Comparison of ENCODE assay signal across 20 cellular contexts in genomic region chr1:64240209-64240608, GRCh38. TPM values are rescaled to one million over a fixed set of nuclear protein-coding genes. Genes with fewer than 3 reads are reported as not detected.
DNase-seq lines count a peak whose midpoint lies in the region; ATAC-seq and TF ChIP-seq lines count a peak whose summit lies in the region.
"Had no signal": no experiment of that assay in that cellular context is flagged by ENCODE, and none has a peak within 500 bp of the region (broad histone marks: within the 10 kb centered on the region; RNA-seq: fewer than 3 reads in every experiment).

No MANE protein-coding gene starts in this region.

- no peak overlapping the region for H3K27ac ChIP-seq in GM23248
- H3K27ac ChIP-seq in fibroblast of lung (ENCODE audit: insufficient read depth, low read length): no peak overlapping the region
- H3K27ac ChIP-seq: BLaER1, esophagus muscularis mucosa, KMS-11 had no signal

- peaks cover 19% of the 10 kb centered on the region for H3K4me1 ChIP-seq in GM23248 (ENCODE audit: insufficient read depth)
- H3K4me1 ChIP-seq in fibroblast of lung (ENCODE audit: control insufficient read depth, extremely low read depth, insufficient read depth, low read length): peaks cover 4% of the 10 kb centered on the region

- H3K9me3 Mint-ChIP-seq in osteocyte (ENCODE audit: unreplicated experiment): no peaks in the 10 kb centered on the region
- no peaks in the 10 kb centered on the region for H3K9me3 Mint-ChIP-seq in activated naive CD4-positive, alpha-beta T cell treated with anti-CD3 and anti-CD28 coated beads, Interleukin-2, amount 10 ng/mL, durations not matched to agents 7 days and 5 days
- H3K9me3 Mint-ChIP-seq: activated naive CD4-positive, alpha-beta T cell treated with anti-CD3 and anti-CD28 coated beads, Interleukin-2, amount 50 U/mL, for 24 hours; T-cell had no signal

- no peaks in the 10 kb centered on the region for H3K36me3 Mint-ChIP-seq in osteocyte (ENCODE audit: unreplicated experiment)
- H3K36me3 Mint-ChIP-seq in activated naive CD4-positive, alpha-beta T cell treated with anti-CD3 and anti-CD28 coated beads, Interleukin-2, amount 10 ng/mL, durations not matched to agents 7 days and 5 days: no peaks in the 10 kb centered on the region
- H3K36me3 Mint-ChIP-seq: activated naive CD4-positive, alpha-beta T cell treated with anti-CD3 and anti-CD28 coated beads, Interleukin-2, amount 50 U/mL, for 24 hours; T-cell had no signal

- H4K20me1 ChIP-seq in GM23248 (ENCODE audit: insufficient read depth) (no peaks in the 10 kb centered on the region), fibroblast of lung (ENCODE audit: control insufficient read depth, extremely low read depth, insufficient read depth, low read length) (no peaks in the 10 kb centered on the region)
- H4K20me1 ChIP-seq: BLaER1 had no signal

- no peak for ATAC-seq in HG03521 (IDR thresholded peaks at IDR 0.05; ENCODE audit: unreplicated experiment)
- ATAC-seq: T-cell had no signal

- H3K79me2 ChIP-seq in GM23248 (ENCODE audit: insufficient read depth) (no peaks in the 10 kb centered on the region), fibroblast of lung (ENCODE audit: control insufficient read depth, insufficient read depth, low read length) (no peaks in the 10 kb centered on the region)

- H3K27me3 ChIP-seq in GM23248 (replicated peaks; ENCODE audit: insufficient read depth): no peaks in the 10 kb centered on the region
- no peaks in the 10 kb centered on the region for H3K27me3 ChIP-seq in fibroblast of lung (ENCODE audit: control insufficient read depth, insufficient read depth, low read length)
- H3K27me3 ChIP-seq: BLaER1, esophagus muscularis mucosa had no signal

- in situ Hi-C loops in GM23248 (cut with MboI): loop anchor here (10.0 to 25.0 kb wide), 3 partner anchors 465 to 628 kb away; partner anchors contain the start of gene ROR1
- in situ Hi-C loops in SK-MEL-5 (cut with HindIII; ENCODE audit: low pct_unique_long_range_greater_than_20kb, low sequenced_read_pairs): no loop called here

- no peak overlapping the region for H3K4me2 ChIP-seq in GM23248 (ENCODE audit: unreplicated experiment)
- no peak overlapping the region for H3K4me2 ChIP-seq in fibroblast of lung (ENCODE audit: extremely low read depth, insufficient read depth, low read length)
- H3K4me2 ChIP-seq: BLaER1, KMS-11 had no signal

- no peak overlapping the region for H3K4me3 Mint-ChIP-seq in osteocyte (ENCODE audit: unreplicated experiment)
- no peak overlapping the region for H3K4me3 Mint-ChIP-seq in activated naive CD4-positive, alpha-beta T cell treated with anti-CD3 and anti-CD28 coated beads, Interleukin-2, amount 10 ng/mL, durations not matched to agents 7 days and 5 days
- H3K4me3 Mint-ChIP-seq: activated naive CD4-positive, alpha-beta T cell treated with anti-CD3 and anti-CD28 coated beads, Interleukin-2, amount 50 U/mL, for 24 hours; T-cell had no signal

- H3K27me3 Mint-ChIP-seq in osteocyte (ENCODE audit: unreplicated experiment): peaks cover 7% of the 10 kb centered on the region
- H3K27me3 Mint-ChIP-seq in activated naive CD4-positive, alpha-beta T cell treated with anti-CD3 and anti-CD28 coated beads, Interleukin-2, amount 10 ng/mL, durations not matched to agents 7 days and 5 days: peaks cover 7% of the 10 kb centered on the region

- H3F3A ChIP-seq in GM23248 (ENCODE audit: insufficient read depth): peaks cover 4% of the 10 kb centered on the region; the same call in 1 of the 2 replicates

- H3K9ac ChIP-seq in GM23248 (no peak overlapping the region), fibroblast of lung (ENCODE audit: insufficient read depth, low read length) (no peak overlapping the region)
- H3K9ac ChIP-seq: BLaER1, KMS-11 had no signal

- H3K9me2 ChIP-seq in GM23248 (ENCODE audit: insufficient read depth): no peaks in the 10 kb centered on the region

- peak; percentile 44 for DNase-seq in GM23248
- DNase-seq in SK-MEL-5 (ENCODE audit: low read depth, low spot score): peak; percentile 26
- DNase-seq in fibroblast of lung (ENCODE audit: low read depth in 2 of 2): peak; percentile 30 to 67
- DNase-seq in osteocyte (ENCODE audit: extremely low spot score, unreplicated experiment): no peak
- DNase-seq in GM10248 (ENCODE audit: extremely low spot score): no peak
- no peak for DNase-seq in activated naive CD4-positive, alpha-beta T cell treated with anti-CD3 and anti-CD28 coated beads, Interleukin-2, amount 10 ng/mL, durations not matched to agents 7 days and 5 days
- DNase-seq: activated CD4-positive, alpha-beta T cell treated with anti-CD3 and anti-CD28 coated beads, Interleukin-2, amount 50 U/mL, for 4 hours; effector CD4-positive, alpha-beta T cell; NCI-H2171; nucleus accumbens; RPMI8226; substantia nigra; T-cell had no signal

- H3K9me3 ChIP-seq in GM23248 (ENCODE audit: low read depth): no peaks in the 10 kb centered on the region
- no peaks in the 10 kb centered on the region for H3K9me3 ChIP-seq in fibroblast of lung (ENCODE audit: control insufficient read depth, insufficient read depth, low read depth, low read length)
- H3K9me3 ChIP-seq: BLaER1, esophagus muscularis mucosa had no signal

- POLR2A ChIA-PET in GM10248 (lab: Yijun Ruan, JAX): no interaction called here

- peaks cover 6% of the 10 kb centered on the region for H3K4me1 Mint-ChIP-seq in osteocyte (ENCODE audit: unreplicated experiment)
- peaks cover 21% of the 10 kb centered on the region for H3K4me1 Mint-ChIP-seq in activated naive CD4-positive, alpha-beta T cell treated with anti-CD3 and anti-CD28 coated beads, Interleukin-2, amount 10 ng/mL, durations not matched to agents 7 days and 5 days

- TF ChIP-seq CTCF in fibroblast of lung (conservative IDR thresholded peaks at IDR 0.05 in 1 of 2, IDR thresholded peaks at IDR 0.05 in 1 of 2; ENCODE audit: low read depth in 1 of 2, low read length in 2 of 2) (peak; percentile 35 to 41), osteocyte (IDR thresholded peaks at IDR 0.05) (peak; percentile 18), GM10248 (IDR thresholded peaks at IDR 0.05; ENCODE audit: control extremely low read depth, extremely low read depth, low read depth, missing control alignments) (no peak)

- H3K4me3 ChIP-seq in GM23248: no peak overlapping the region
- H3K4me3 ChIP-seq in fibroblast of lung (replicated peaks in 1 of 4; ENCODE audit: control extremely low read depth in 1 of 4, insufficient read depth in 1 of 4, low read depth in 3 of 4, low read length in 4 of 4): no peak overlapping the region
- H3K4me3 ChIP-seq: BLaER1, esophagus muscularis mucosa had no signal

- no peak overlapping the region for H3K27ac Mint-ChIP-seq in osteocyte (ENCODE audit: unreplicated experiment)
- no peak overlapping the region for H3K27ac Mint-ChIP-seq in activated naive CD4-positive, alpha-beta T cell treated with anti-CD3 and anti-CD28 coated beads, Interleukin-2, amount 10 ng/mL, durations not matched to agents 7 days and 5 days
- H3K27ac Mint-ChIP-seq: activated naive CD4-positive, alpha-beta T cell treated with anti-CD3 and anti-CD28 coated beads, Interleukin-2, amount 50 U/mL, for 24 hours had no signal

- H3K36me3 ChIP-seq in GM23248 (ENCODE audit: low read depth) (no peaks in the 10 kb centered on the region), fibroblast of lung (ENCODE audit: control insufficient read depth, insufficient read depth, low read length) (no peaks in the 10 kb centered on the region)
- H3K36me3 ChIP-seq: BLaER1, esophagus muscularis mucosa had no signal

- CTCF ChIA-PET in GM10248 (lab: Yijun Ruan, JAX): no interaction called here
- CTCF ChIA-PET in activated naive CD4-positive, alpha-beta T cell treated with anti-CD3 and anti-CD28 coated beads, Interleukin-2, amount 10 ng/mL, durations not matched to agents 7 days and 5 days (lab: Charles Lee): no interaction called here

- H2AFZ ChIP-seq in GM23248: no peak overlapping the region
- no peak overlapping the region for H2AFZ ChIP-seq in fibroblast of lung (ENCODE audit: low read length)

RNA-seq across cellular contexts. Expression of gene UBE2U, which starts 36.8 kb away (rescaled TPM):
- not detected in 2 replicates for total RNA-seq in GM23248 (2014; rRNA removed; shearing (Covaris generic))
- polyA plus RNA-seq in GM23248 (2016; fragmentation: Nextera tagmentation; extraction: Ambion mirVana) (not detected in 2 replicates), fibroblast of lung (not detected in 2 replicates)
- total RNA-seq in SK-MEL-5 (2014; rRNA removed; shearing (Covaris generic)): not detected in 2 replicates
- polyA plus RNA-seq in SK-MEL-5 (2015; cell fraction: cytosol; rRNA removed): not detected in 2 replicates
- polyA plus RNA-seq in SK-MEL-5 (2015; cell fraction: nucleus; rRNA removed): not detected in 2 replicates
- total RNA-seq in fibroblast of lung (not detected in 2 replicates), osteocyte (not detected in 2 replicates)
- polyA plus RNA-seq in fibroblast of lung (2012): not detected in 2 replicates
- not detected in 2 replicates for polyA minus RNA-seq in fibroblast of lung (ENCODE audit: low replicate concordance)
- total RNA-seq: bronchial epithelial cell, esophagus muscularis mucosa, liver, T-cell had no signal
- polyA plus RNA-seq: liver had no signal

Comparison
In these comparisons a context has a peak if more than half of its experiments do, and no peak if none do; other contexts are left out.
1. DNase-seq: peak in GM23248 (single experiment), SK-MEL-5 (single experiment) and fibroblast of lung (2 of 2); none in osteocyte (single experiment), GM10248 (single experiment) and activated naive CD4-positive, alpha-beta T cell treated with anti-CD3 and anti-CD28 coated beads, Interleukin-2, amount 10 ng/mL, durations not matched to agents 7 days and 5 days (single experiment).